Comparison of ENCODE assay signal across 1 cellular context in the genomic region with DNA sequence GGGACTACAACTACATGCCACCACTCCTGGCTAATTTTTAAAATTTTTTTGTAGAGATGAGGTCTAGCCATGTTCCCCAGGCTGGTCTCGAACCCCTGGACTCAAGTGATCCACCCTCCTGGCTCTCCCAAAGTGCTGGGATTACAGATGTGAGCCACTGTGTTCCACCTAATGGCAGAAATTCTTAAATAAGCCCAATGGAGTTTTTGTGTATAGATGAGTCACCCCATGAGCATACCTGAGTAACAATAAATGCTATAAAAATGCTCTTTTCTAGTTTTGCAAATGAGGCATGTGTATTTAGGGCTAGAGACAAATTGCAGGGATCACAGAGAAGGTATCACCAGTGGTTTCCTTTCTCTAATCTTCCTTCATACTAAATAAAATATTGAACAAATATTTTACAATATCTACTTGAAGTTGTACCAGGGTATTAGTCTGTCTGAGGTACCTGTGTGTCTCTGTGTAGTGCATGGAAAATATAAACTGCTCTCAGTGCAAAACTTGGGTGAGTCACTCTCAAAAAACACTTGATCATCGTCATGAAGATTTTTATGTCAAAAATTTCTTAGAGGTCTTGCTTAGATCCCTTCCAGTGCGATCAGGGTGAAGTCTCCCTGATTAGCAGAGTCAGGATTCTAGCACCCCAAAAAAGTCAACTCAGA.
TF ChIP-seq lines count a peak whose summit lies in the region.

No MANE protein-coding gene starts in this region.

TF ChIP-seq in IMR-90, 13 proteins besides CTCF, POLR2A, EP300 and RAD21 (continued from another document):
- TF ChIP-seq, protein P1, sequence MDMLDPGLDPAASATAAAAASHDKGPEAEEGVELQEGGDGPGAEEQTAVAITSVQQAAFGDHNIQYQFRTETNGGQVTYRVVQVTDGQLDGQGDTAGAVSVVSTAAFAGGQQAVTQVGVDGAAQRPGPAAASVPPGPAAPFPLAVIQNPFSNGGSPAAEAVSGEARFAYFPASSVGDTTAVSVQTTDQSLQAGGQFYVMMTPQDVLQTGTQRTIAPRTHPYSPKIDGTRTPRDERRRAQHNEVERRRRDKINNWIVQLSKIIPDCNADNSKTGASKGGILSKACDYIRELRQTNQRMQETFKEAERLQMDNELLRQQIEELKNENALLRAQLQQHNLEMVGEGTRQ (IDR thresholded peaks at IDR 0.05; ENCODE audit: low read depth, low read length): no peak
- TF ChIP-seq BHLHE40 (IDR thresholded peaks at IDR 0.05; ENCODE audit: low read depth, low read length) (no peak), MAFK (IDR thresholded peaks at IDR 0.05; ENCODE audit: low read depth, low read length) (no peak), NFE2L2 (IDR thresholded peaks at IDR 0.05; ENCODE audit: low read depth, low read length) (no peak), RFX5 (IDR thresholded peaks at IDR 0.05; ENCODE audit: low read depth, low read length) (no peak), SMC3 (IDR thresholded peaks at IDR 0.05; ENCODE audit: low read depth, low read length) (no peak), FOS (IDR thresholded peaks at IDR 0.05; ENCODE audit: low read depth, low read length) (no peak), CEBPB (IDR thresholded peaks at IDR 0.05; ENCODE audit: low read depth, low read length) (no peak), RCOR1 (IDR thresholded peaks at IDR 0.05; ENCODE audit: insufficient replicate concordance, low read length) (no peak), MAZ (IDR thresholded peaks at IDR 0.05; ENCODE audit: borderline replicate concordance, low read depth, low read length) (no peak), CHD1 (IDR thresholded peaks at IDR 0.05; ENCODE audit: low read depth, low read length) (no peak)
